Comparison of ENCODE assay signal across 9 cellular contexts in the genomic region with DNA sequence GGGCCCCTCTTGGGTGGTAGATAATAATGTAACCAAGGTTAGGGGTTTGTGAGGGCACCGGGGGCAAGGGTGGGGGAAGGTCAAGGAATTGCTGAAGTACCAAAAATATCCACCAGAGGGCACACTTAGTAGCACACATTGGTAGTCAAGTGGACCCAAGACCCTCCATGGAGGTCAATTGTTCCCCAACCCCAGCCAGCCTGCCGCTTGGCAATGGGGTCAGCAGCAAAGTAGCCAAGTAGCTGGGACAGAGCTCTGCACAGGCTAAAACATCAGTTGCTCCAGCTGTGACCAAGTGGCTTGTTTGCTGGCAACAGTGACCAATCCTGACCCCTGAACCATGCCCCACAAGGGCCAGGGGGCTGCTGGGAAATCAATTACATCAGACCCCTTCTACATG.
A peak's percentile ranks its signal among the peaks of the same experiment; 100 is the strongest.
DNase-seq lines count a peak whose midpoint lies in the region; ATAC-seq and TF ChIP-seq lines count a peak whose summit lies in the region.
"Had no signal": no experiment of that assay in that cellular context is flagged by ENCODE, and none has a peak within 500 bp of the region (broad histone marks: within the 10 kb centered on the region; RNA-seq: fewer than 3 reads in every experiment).

No MANE protein-coding gene starts in this region.

- CTCF ChIA-PET in activated CD4-positive, alpha-beta memory T cell treated with anti-CD3 and anti-CD28 coated beads for 36 hours (lab: Charles Lee) = interaction anchor here (0.6 to 7.3 kb wide), 11 partner anchors 10 to 220 kb away, joined by 3 to 113 read pairs (median 5); a partner anchor contains a TSS
- CTCF ChIA-PET in naive thymus-derived CD4-positive, alpha-beta T cell (lab: Charles Lee) = interaction anchor here (0.9 to 3.6 kb wide), 4 partner anchors 12 to 186 kb away, joined by 3 to 30 read pairs (median 4); no protein-coding TSS in a partner anchor

- no peak overlapping the region for H3K4me3 Mint-ChIP-seq in activated CD4-positive, alpha-beta memory T cell treated with anti-CD3 and anti-CD28 coated beads for 36 hours
- no peak overlapping the region for H3K4me3 Mint-ChIP-seq in naive thymus-derived CD4-positive, alpha-beta T cell

- intact Hi-C loops in activated CD4-positive, alpha-beta memory T cell treated with anti-CD3 and anti-CD28 coated beads for 36 hours (cut with micrococcal nuclease) = loop anchor here (1.0 to 5.0 kb wide), 4 partner anchors 79 to 184 kb away; a partner anchor contains a TSS
- intact Hi-C loops in naive thymus-derived CD4-positive, alpha-beta T cell (cut with micrococcal nuclease) = loop anchor here (1.0 to 5.0 kb wide), 7 partner anchors 78 to 219 kb away; a partner anchor contains a TSS

- H3K9me3 ChIP-seq in naive thymus-derived CD4-positive, alpha-beta T cell (ENCODE audit: control insufficient read depth in 2 of 3, low read length in 3 of 3) = no peaks in the 10 kb centered on the region

- no peak overlapping the region for H3K27ac ChIP-seq in naive thymus-derived CD4-positive, alpha-beta T cell (ENCODE audit: low read depth, low read length)

- POLR2A ChIA-PET in activated CD4-positive, alpha-beta memory T cell treated with anti-CD3 and anti-CD28 coated beads for 36 hours (lab: Charles Lee) = no interaction called here
- POLR2A ChIA-PET in naive thymus-derived CD4-positive, alpha-beta T cell (lab: Charles Lee) = no interaction called here

- peak; percentile 16 for DNase-seq in stimulated activated CD4-positive, alpha-beta T cell treated with anti-CD3 and anti-CD28 coated beads, Interleukin-12 subunit alpha, Interleukin-12 subunit beta, amount 100 ng/mL, for 4 hours
- DNase-seq in stimulated activated CD4-positive, alpha-beta T cell treated with anti-CD3 and anti-CD28 coated beads, Interleukin-1b, Interleukin-23, amount 100 ng/mL, for 48 hours = no peak
- DNase-seq in LNCaP clone FGC (ENCODE audit: low read depth) (no peak), epidermal melanocyte (ENCODE audit: insufficient read length, low spot score) (peak; percentile 61), DMS114 treated with DMSO at 0.1 percent for 48 hours (lab: John Stamatoyannopoulos, UW; ENCODE audit: unreplicated experiment) (no peak), NK-92 (lab: John Stamatoyannopoulos, UW; ENCODE audit: unreplicated experiment) (no peak)
- peak; percentile 40 for DNase-seq in activated CD4-positive, alpha-beta memory T cell treated with anti-CD3 and anti-CD28 coated beads for 36 hours
- peak; percentile 14 to 68 (median 42) for DNase-seq in naive thymus-derived CD4-positive, alpha-beta T cell
- DNase-seq: left cardiac atrium had no signal

- no peaks in the 10 kb centered on the region for H3K4me1 Mint-ChIP-seq in activated CD4-positive, alpha-beta memory T cell treated with anti-CD3 and anti-CD28 coated beads for 36 hours (ENCODE audit: low read depth)
- peaks cover 0 to 9% (median 0%) of the 10 kb centered on the region in 7 donors for H3K4me1 Mint-ChIP-seq in naive thymus-derived CD4-positive, alpha-beta T cell

- peak; percentile 71 for ATAC-seq in naive thymus-derived CD4-positive, alpha-beta T cell

- H3K4me1 ChIP-seq in naive thymus-derived CD4-positive, alpha-beta T cell (ENCODE audit: control insufficient read depth in 2 of 2, insufficient read depth in 2 of 2, low read length in 2 of 2) = no peaks in the 10 kb centered on the region

- TF ChIP-seq CTCF in LNCaP clone FGC (IDR thresholded peaks at IDR 0.05; ENCODE audit: control insufficient read depth, extremely low read depth, insufficient read depth) = peak; percentile 34

- no peaks in the 10 kb centered on the region for H3K27me3 ChIP-seq in naive thymus-derived CD4-positive, alpha-beta T cell (ENCODE audit: control insufficient read depth in 2 of 2, insufficient read depth in 2 of 2, low read length in 2 of 2)

- H3K27me3 Mint-ChIP-seq in activated CD4-positive, alpha-beta memory T cell treated with anti-CD3 and anti-CD28 coated beads for 36 hours = no peaks in the 10 kb centered on the region
- no peaks in the 10 kb centered on the region for H3K27me3 Mint-ChIP-seq in naive thymus-derived CD4-positive, alpha-beta T cell

- H3K9me3 Mint-ChIP-seq in activated CD4-positive, alpha-beta memory T cell treated with anti-CD3 and anti-CD28 coated beads for 36 hours = no peaks in the 10 kb centered on the region
- H3K9me3 Mint-ChIP-seq in naive thymus-derived CD4-positive, alpha-beta T cell = no peaks in the 10 kb centered on the region

- no peaks in the 10 kb centered on the region for H3K36me3 ChIP-seq in naive thymus-derived CD4-positive, alpha-beta T cell (ENCODE audit: control insufficient read depth in 2 of 3, insufficient read depth in 3 of 3, low read length in 3 of 3)

- no peak overlapping the region for H3K27ac Mint-ChIP-seq in activated CD4-positive, alpha-beta memory T cell treated with anti-CD3 and anti-CD28 coated beads for 36 hours
- no peak overlapping the region for H3K27ac Mint-ChIP-seq in naive thymus-derived CD4-positive, alpha-beta T cell

- no peak overlapping the region for H3K4me3 ChIP-seq in LNCaP clone FGC (ENCODE audit: low read depth, low read length)
- no peak overlapping the region for H3K4me3 ChIP-seq in naive thymus-derived CD4-positive, alpha-beta T cell (ENCODE audit: low read length)

- no peaks in the 10 kb centered on the region for H3K36me3 Mint-ChIP-seq in activated CD4-positive, alpha-beta memory T cell treated with anti-CD3 and anti-CD28 coated beads for 36 hours
- peaks cover 0 to 8% (median 0%) of the 10 kb centered on the region in 5 donors for H3K36me3 Mint-ChIP-seq in naive thymus-derived CD4-positive, alpha-beta T cell

Comparison
In these comparisons a context has a peak if more than half of its experiments do, and no peak if none do; other contexts are left out.
1. DNase-seq: peak in stimulated activated CD4-positive, alpha-beta T cell treated with anti-CD3 and anti-CD28 coated beads, Interleukin-12 subunit alpha, Interleukin-12 subunit beta, amount 100 ng/mL, for 4 hours (single experiment), activated CD4-positive, alpha-beta memory T cell treated with anti-CD3 and anti-CD28 coated beads for 36 hours (single experiment), epidermal melanocyte (single experiment) and naive thymus-derived CD4-positive, alpha-beta T cell (9 of 9); none in stimulated activated CD4-positive, alpha-beta T cell treated with anti-CD3 and anti-CD28 coated beads, Interleukin-1b, Interleukin-23, amount 100 ng/mL, for 48 hours (single experiment), LNCaP clone FGC (single experiment), DMS114 treated with DMSO at 0.1 percent for 48 hours (single experiment) and NK-92 (single experiment).